In genomic region chr11:135074397-135074998, GRCh38 we compare ENCODE assay signal across 11 cellular contexts.
DNase-seq lines count a peak whose midpoint lies in the region; ATAC-seq and TF ChIP-seq lines count a peak whose summit lies in the region.
"Had no signal": no experiment of that assay in that cellular context is flagged by ENCODE, and none has a peak within 500 bp of the region (broad histone marks: within the 10 kb centered on the region; RNA-seq: fewer than 3 reads in every experiment).

No MANE protein-coding gene starts in this region.

- ATAC-seq in natural killer cell = no peak
- ATAC-seq: upper lobe of right lung had no signal

- H3K9me3 Mint-ChIP-seq in brain = peaks cover 0 to 2% (median 0%) of the 10 kb centered on the region in 5 experiments
- H3K9me3 Mint-ChIP-seq in neural crest cell = no peaks in the 10 kb centered on the region
- H3K9me3 Mint-ChIP-seq in natural killer cell = no peaks in the 10 kb centered on the region

- H3K4me1 Mint-ChIP-seq in brain (peaks cover 17% of the 10 kb centered on the region), neural crest cell (no peaks in the 10 kb centered on the region), natural killer cell (no peaks in the 10 kb centered on the region)

- TF ChIP-seq CTCF in brain (conservative IDR thresholded peaks at IDR 0.05) (peak; percentile 37 to 57), neural crest cell (conservative IDR thresholded peaks at IDR 0.05) (peak; percentile 30), natural killer cell (IDR thresholded peaks at IDR 0.05) (no peak)

- peak overlapping the region in 2 of 5 experiments; percentile 73 to 75 for H3K27ac Mint-ChIP-seq in brain
- H3K27ac Mint-ChIP-seq in neural crest cell (ENCODE audit: unreplicated experiment) = no peak overlapping the region
- no peak overlapping the region for H3K27ac Mint-ChIP-seq in natural killer cell

- H3K36me3 Mint-ChIP-seq in brain = no peaks in the 10 kb centered on the region
- H3K36me3 Mint-ChIP-seq in neural crest cell (ENCODE audit: low read depth) = no peaks in the 10 kb centered on the region
- no peaks in the 10 kb centered on the region for H3K36me3 Mint-ChIP-seq in natural killer cell

- DNase-seq in DMS 273 (lab: John Stamatoyannopoulos, UW; ENCODE audit: unreplicated experiment) (peak; percentile 51), DMS 273 treated with DMSO at 0.1 percent for 48 hours (lab: John Stamatoyannopoulos, UW) (no peak), NCI-H187 treated with DMSO at 0.1 percent for 48 hours (lab: John Stamatoyannopoulos, UW) (peak; percentile 27), neural crest cell (ENCODE audit: low read depth, low spot score) (no peak), natural killer cell (no peak), KBM-7 (no peak)
- DNase-seq in stimulated activated CD4-positive, alpha-beta T cell treated with anti-CD3 and anti-CD28 coated beads, Interleukin-4, amount 100 ng/mL, for 24 hours = no peak
- DNase-seq: cerebellar nuclear complex, NCI-H1048 had no signal

- H3K4me3 Mint-ChIP-seq in brain (no peak overlapping the region), neural crest cell (no peak overlapping the region), natural killer cell (no peak overlapping the region)

- in situ Hi-C loops in KBM-7 (cut with MboI; ENCODE audit: low pct_unique_long_range_greater_than_20kb, low sequenced_read_pairs) = no loop called here

- H3K27me3 Mint-ChIP-seq in brain (peaks cover 7% of the 10 kb centered on the region), neural crest cell (ENCODE audit: low read depth) (peaks cover 2% of the 10 kb centered on the region), natural killer cell (ENCODE audit: low read depth in 2 of 2) (peaks cover 0 to 25% of the 10 kb centered on the region in 2 donors)

- intact Hi-C loops in natural killer cell (cut with micrococcal nuclease) = no loop called here

Comparison
In these comparisons a context has a peak if more than half of its experiments do, and no peak if none do; other contexts are left out.
1. DNase-seq: peak in DMS 273 (single experiment) and NCI-H187 treated with DMSO at 0.1 percent for 48 hours (single experiment); none in DMS 273 treated with DMSO at 0.1 percent for 48 hours (single experiment), neural crest cell (single experiment), stimulated activated CD4-positive, alpha-beta T cell treated with anti-CD3 and anti-CD28 coated beads, Interleukin-4, amount 100 ng/mL, for 24 hours (single experiment), natural killer cell (single experiment) and KBM-7 (single experiment).